Comparison of ENCODE assay signal across 17 cellular contexts in genomic region chr10:126456632-126457031, GRCh38.
"Had no signal": no experiment of that assay in that cellular context is flagged by ENCODE, and none has a peak within 500 bp of the region (broad histone marks: within the 10 kb centered on the region; RNA-seq: fewer than 3 reads in every experiment).

No MANE protein-coding gene starts in this region.

- DNase-seq: KBM-7, NCI-H1092, NCI-H1105 treated with DMSO at 0.1 percent for 48 hours, NCI-H1417 treated with DMSO at 0.1 percent for 48 hours, NCI-H146, NCI-H1694 treated with DMSO at 0.1 percent for 48 hours, NCI-H1930, NCI-H2081, NCI-H2171, NCI-H226, NCI-H446, NCI-H510A, NCI-H524 treated with DMSO at 0.1 percent for 48 hours, NCI-H69, NCI-H774, SHP77, SK-N-SH had no signal
